9 cellular contexts compared by ENCODE assay signal in genomic region chr3:177320765-177321247, GRCh38.
A peak's percentile ranks its signal among the peaks of the same experiment; 100 is the strongest.
DNase-seq lines count a peak whose midpoint lies in the region; ATAC-seq and TF ChIP-seq lines count a peak whose summit lies in the region.
"Had no signal": no experiment of that assay in that cellular context is flagged by ENCODE, and none has a peak within 500 bp of the region (broad histone marks: within the 10 kb centered on the region; RNA-seq: fewer than 3 reads in every experiment).

No MANE protein-coding gene starts in this region.

- H3F3A ChIP-seq in smooth muscle cell (ENCODE audit: low read depth), result no peaks in the 10 kb centered on the region

- H2AFZ ChIP-seq in smooth muscle cell (ENCODE audit: low read depth), result peak overlapping the region; percentile 63

- H3K27me3 Mint-ChIP-seq in activated CD4-positive, alpha-beta T cell treated with anti-CD3 and anti-CD28 coated beads for 36 hours, result peaks cover 3% of the 10 kb centered on the region

- H3K36me3 Mint-ChIP-seq in activated CD4-positive, alpha-beta T cell treated with anti-CD3 and anti-CD28 coated beads for 36 hours (ENCODE audit: low read depth), result peaks cover 7% of the 10 kb centered on the region

- TF ChIP-seq POLR2A in adrenal gland (IDR thresholded peaks at IDR 0.05), result no peak

- H3K27ac ChIP-seq in VCaP, result peak overlapping the region; percentile 85
- H3K27ac ChIP-seq in smooth muscle cell (ENCODE audit: low read depth), result no peak overlapping the region
- peak overlapping the region in 1 of 5 donors; percentile 14 for H3K27ac ChIP-seq in adrenal gland

- POLR2A ChIA-PET in activated CD4-positive, alpha-beta T cell treated with anti-CD3 and anti-CD28 coated beads for 36 hours (lab: Charles Lee), result interaction anchor here (0.7 kb wide), 1 partner anchor 39 kb away, joined by 3 read pairs; no protein-coding TSS in a partner anchor

- H3K36me3 ChIP-seq in smooth muscle cell (ENCODE audit: low read depth) (no peaks in the 10 kb centered on the region), adrenal gland (replicated peaks in 1 of 2) (no peaks in the 10 kb centered on the region)

- intact Hi-C loops in activated CD4-positive, alpha-beta T cell treated with anti-CD3 and anti-CD28 coated beads for 36 hours (cut with DNase I, micrococcal nuclease), result loop anchor here in 1 of 2 experiments (1.0 kb wide), 1 partner anchor 106 kb away; no protein-coding TSS in a partner anchor
- intact Hi-C loops in adrenal gland (cut with DNase I), result loop anchor here in 1 of 2 donors (10.0 kb wide), 1 partner anchor 116 kb away; no protein-coding TSS in a partner anchor

- no peak overlapping the region for H3K9ac ChIP-seq in smooth muscle cell (ENCODE audit: low read depth)

- peak; percentile 78 for ATAC-seq in activated CD4-positive, alpha-beta T cell treated with anti-CD3 and anti-CD28 coated beads for 36 hours
- peak; percentile 34 for ATAC-seq in HG02870 (IDR thresholded peaks at IDR 0.05; ENCODE audit: unreplicated experiment)

- H3K27me3 ChIP-seq in smooth muscle cell (ENCODE audit: low read depth) (no peaks in the 10 kb centered on the region), adrenal gland (no peaks in the 10 kb centered on the region)

- no peaks in the 10 kb centered on the region for H3K79me2 ChIP-seq in smooth muscle cell (ENCODE audit: low read depth)

- peak overlapping the region; percentile 13 for H3K4me2 ChIP-seq in smooth muscle cell

- TF ChIP-seq CTCF in VCaP (conservative IDR thresholded peaks at IDR 0.05), result no peak
- TF ChIP-seq CTCF in smooth muscle cell (IDR thresholded peaks at IDR 0.05; ENCODE audit: borderline replicate concordance, insufficient read depth, poor library complexity, severe bottlenecking), result no peak
- no peak for TF ChIP-seq CTCF in adrenal gland (IDR thresholded peaks at IDR 0.05)

- no peak overlapping the region for H3K4me3 Mint-ChIP-seq in activated CD4-positive, alpha-beta T cell treated with anti-CD3 and anti-CD28 coated beads for 36 hours

- H3K27ac Mint-ChIP-seq in activated CD4-positive, alpha-beta T cell treated with anti-CD3 and anti-CD28 coated beads for 36 hours, result peak overlapping the region; percentile 30

- CTCF ChIA-PET in activated CD4-positive, alpha-beta T cell treated with anti-CD3 and anti-CD28 coated beads for 36 hours (lab: Charles Lee), result no interaction called here

- H3K4me1 Mint-ChIP-seq in activated CD4-positive, alpha-beta T cell treated with anti-CD3 and anti-CD28 coated beads for 36 hours, result peaks cover 31% of the 10 kb centered on the region

- H3K4me1 ChIP-seq in smooth muscle cell (ENCODE audit: low read depth) (peaks cover 6% of the 10 kb centered on the region), adrenal gland (replicated peaks in 1 of 2) (peaks cover 0 to 13% of the 10 kb centered on the region in 2 donors)

- H3K9me3 ChIP-seq in smooth muscle cell (replicated peaks; ENCODE audit: low read depth) (no peaks in the 10 kb centered on the region), adrenal gland (replicated peaks in 1 of 3) (no peaks in the 10 kb centered on the region)

- no peaks in the 10 kb centered on the region for H4K20me1 ChIP-seq in smooth muscle cell (ENCODE audit: low read depth)

- H3K4me3 ChIP-seq in smooth muscle cell, result no peak overlapping the region
- no peak overlapping the region for H3K4me3 ChIP-seq in adrenal gland

- peaks cover 7% of the 10 kb centered on the region for H3K9me3 Mint-ChIP-seq in activated CD4-positive, alpha-beta T cell treated with anti-CD3 and anti-CD28 coated beads for 36 hours (ENCODE audit: low read depth)

- WGBS in smooth muscle cell (ENCODE audit: low lambda C conversion rate), result 30% methylated on average over 4 of the region's 4 CpGs
- WGBS in adrenal gland, 4 donors, result 46 to 54% (median 50%) methylated on average over 4 of the region's 4 CpGs

- peak; percentile 23 for DNase-seq in activated CD4-positive, alpha-beta T cell treated with anti-CD3 and anti-CD28 coated beads for 36 hours
- no peak for DNase-seq in activated CD4-positive, alpha-beta T cell treated with anti-CD3 and anti-CD28 coated beads, Interleukin-2, amount 50 U/mL, for 4 hours
- DNase-seq in smooth muscle cell (lab: John Stamatoyannopoulos, UW; ENCODE audit: unreplicated experiment) (no peak), H4 (ENCODE audit: low spot score) (no peak), adrenal gland (no peak), C1 segment of cervical spinal cord (lab: John Stamatoyannopoulos, UW) (no peak)
- DNase-seq: 8988T had no signal
